ENCODE assay signal across 8 cellular contexts in the genomic region with DNA sequence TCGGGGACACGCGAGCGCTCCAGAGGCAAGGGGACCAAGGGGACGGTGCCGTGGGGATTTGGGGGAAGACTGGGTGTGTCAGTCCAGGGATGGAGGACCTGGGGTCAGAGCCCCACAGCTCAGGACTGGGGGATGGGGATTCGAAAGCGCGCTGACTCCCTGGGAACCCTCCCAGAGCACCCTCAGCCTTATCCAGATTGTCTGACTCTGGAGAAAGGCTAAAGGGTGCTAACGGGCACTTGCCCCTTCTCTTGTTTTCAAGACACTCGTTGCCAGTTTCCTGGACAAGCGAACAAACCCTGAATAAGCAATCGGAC. TPM values are rescaled to one million over a fixed set of nuclear protein-coding genes. Genes with fewer than 3 reads are reported as not detected.
DNase-seq lines count a peak whose midpoint lies in the region; ATAC-seq and TF ChIP-seq lines count a peak whose summit lies in the region.

No MANE protein-coding gene starts in this region.

- no peaks in the 10 kb centered on the region for H3K27me3 Mint-ChIP-seq in natural killer cell treated with Interleukin-12 subunit alpha and Interleukin-12 subunit beta and Interleukin-15 and Interleukin-18, amount 100 ng/mL, for 72 hours

- peak overlapping the region; percentile 95 to 96 for H3K27ac Mint-ChIP-seq in natural killer cell treated with Interleukin-12 subunit alpha and Interleukin-12 subunit beta and Interleukin-15 and Interleukin-18, amount 100 ng/mL, for 72 hours

- DNase-seq in MG63 (no peak), dorsolateral prefrontal cortex (peak in 1 of 10 donors; percentile 39), ureter (ENCODE audit: low spot score) (no peak), NCI-H1092 treated with DMSO at 0.1 percent for 48 hours (lab: John Stamatoyannopoulos, UW) (no peak), A172 (ENCODE audit: low spot score) (no peak)
- DNase-seq in natural killer cell treated with Interleukin-12 subunit alpha and Interleukin-12 subunit beta and Interleukin-15 and Interleukin-18, amount 100 ng/mL, for 72 hours (ENCODE audit: low spot score): no peak

- H3K9ac ChIP-seq in BLaER1 treated with 17β-estradiol and CSF1 and Interleukin-3, amounts not matched to agents 10 nM and 100 nM: peak overlapping the region; percentile 80 to 94 (median 90)

- TF ChIP-seq CTCF in dorsolateral prefrontal cortex (IDR thresholded peaks at IDR 0.05 in 54 of 56, conservative IDR thresholded peaks at IDR 0.05 in 2 of 56; ENCODE audit: low read depth in 1 of 56, partially characterized antibody in 56 of 56): no peak

- H3K4me2 ChIP-seq in BLaER1 treated with 17β-estradiol and CSF1 and Interleukin-3, amounts not matched to agents 10 nM and 100 nM: peak overlapping the region; percentile 64 to 82 (median 74); a peak in 21 of 22 replicates

- peak overlapping the region; percentile 96 for H3K4me3 Mint-ChIP-seq in natural killer cell treated with Interleukin-12 subunit alpha and Interleukin-12 subunit beta and Interleukin-15 and Interleukin-18, amount 100 ng/mL, for 72 hours

- intact Hi-C loops in dorsolateral prefrontal cortex (cut with DNase I): loop anchor here in 1 of 2 donors (10.0 kb wide), 1 partner anchor 98 kb away; no protein-coding TSS in a partner anchor

- no peaks in the 10 kb centered on the region for H3K27me3 ChIP-seq in BLaER1 treated with 17β-estradiol and CSF1 and Interleukin-3, amounts not matched to agents 10 nM and 100 nM
- H3K27me3 ChIP-seq in MG63: no peaks in the 10 kb centered on the region
- peaks cover 0 to 72% (median 11%) of the 10 kb centered on the region in 45 donors for H3K27me3 ChIP-seq in dorsolateral prefrontal cortex

- peaks cover 39 to 55% (median 45%) of the 10 kb centered on the region in 10 experiments for H3K4me1 ChIP-seq in BLaER1 treated with 17β-estradiol and CSF1 and Interleukin-3, amounts not matched to agents 10 nM and 100 nM

- peaks cover 0 to 15% (median 0%) of the 10 kb centered on the region in 11 experiments; a peak in 5 of 22 replicates for H3K36me3 ChIP-seq in BLaER1 treated with 17β-estradiol and CSF1 and Interleukin-3, amounts not matched to agents 10 nM and 100 nM
- no peaks in the 10 kb centered on the region for H3K36me3 ChIP-seq in MG63

- H3K9me3 Mint-ChIP-seq in natural killer cell treated with Interleukin-12 subunit alpha and Interleukin-12 subunit beta and Interleukin-15 and Interleukin-18, amount 100 ng/mL, for 72 hours: no peaks in the 10 kb centered on the region

- peak overlapping the region; percentile 69 to 87 (median 81) for H3K4me3 ChIP-seq in BLaER1 treated with 17β-estradiol and CSF1 and Interleukin-3, amounts not matched to agents 10 nM and 100 nM
- H3K4me3 ChIP-seq in MG63 (peak overlapping the region; percentile 55), dorsolateral prefrontal cortex (peak overlapping the region; percentile 41 to 80 (median 66))

- H3K9me3 ChIP-seq in BLaER1 treated with 17β-estradiol and CSF1 and Interleukin-3, amounts not matched to agents 10 nM and 100 nM (replicated peaks in 1 of 11): peaks cover 0 to 13% (median 8%) of the 10 kb centered on the region in 11 experiments; a peak in 10 of 22 replicates
- H3K9me3 ChIP-seq in MG63: no peaks in the 10 kb centered on the region

- H3K36me3 Mint-ChIP-seq in natural killer cell treated with Interleukin-12 subunit alpha and Interleukin-12 subunit beta and Interleukin-15 and Interleukin-18, amount 100 ng/mL, for 72 hours: no peaks in the 10 kb centered on the region

- H4K20me1 ChIP-seq in BLaER1 treated with 17β-estradiol and CSF1 and Interleukin-3, amounts not matched to agents 10 nM and 100 nM: peaks cover 0 to 15% (median 3%) of the 10 kb centered on the region in 11 experiments; a peak in 6 of 22 replicates

- H3K27ac ChIP-seq in BLaER1 treated with 17β-estradiol and CSF1 and Interleukin-3, amounts not matched to agents 10 nM and 100 nM: peak overlapping the region; percentile 78 to 93 (median 87)
- peak overlapping the region in 23 of 59 donors; percentile 15 to 85 (median 74) for H3K27ac ChIP-seq in dorsolateral prefrontal cortex

- H3K4me1 Mint-ChIP-seq in natural killer cell treated with Interleukin-12 subunit alpha and Interleukin-12 subunit beta and Interleukin-15 and Interleukin-18, amount 100 ng/mL, for 72 hours (ENCODE audit: low read depth in 2 of 2): peaks cover 18 to 23% of the 10 kb centered on the region in 2 donors

- ATAC-seq in GM19467 (IDR thresholded peaks at IDR 0.05; ENCODE audit: unreplicated experiment): peak; percentile 8
- ATAC-seq in natural killer cell treated with Interleukin-12 subunit alpha and Interleukin-12 subunit beta and Interleukin-15 and Interleukin-18, amount 100 ng/mL, for 72 hours: peak in 1 of 2 donors; percentile 7

RNA-seq across cellular contexts. Expression of a gene that starts 1.1 kb away (rescaled TPM):
- 4.3 and 6.4 TPM in 2 replicates for total RNA-seq in MG63 (2014; rRNA removed; shearing (Covaris generic); ENCODE audit: low replicate concordance)
- total RNA-seq in dorsolateral prefrontal cortex (10 to 100 TPM in 11 of 120 experiments, 1 to 10 TPM in 109; 3.3 to 16.6 (median 7.7) TPM), ureter (14.1 TPM)
- total RNA-seq in natural killer cell treated with Interleukin-12 subunit alpha and Interleukin-12 subunit beta and Interleukin-15 and Interleukin-18, amount 100 ng/mL, for 72 hours: 10 to 100 TPM; 32.0 to 44.5 TPM
- 26.5 and 32.7 TPM in 2 replicates for total RNA-seq in A172 (2014; rRNA removed; shearing (Covaris generic))
